30 cellular contexts compared by ENCODE assay signal in genomic region chr16:55047331-55047730, GRCh38.
"Had no signal": no experiment of that assay in that cellular context is flagged by ENCODE, and none has a peak within 500 bp of the region (broad histone marks: within the 10 kb centered on the region; RNA-seq: fewer than 3 reads in every experiment).

No MANE protein-coding gene starts in this region.

- H3K27me3 ChIP-seq: neural progenitor cell, tibial artery, upper lobe of right lung had no signal

- H3K27ac ChIP-seq: heart left ventricle, left lung, lower lobe of right lung, neural progenitor cell, neutrophil, parathyroid adenoma, suprapubic skin, thoracic aorta, tibial artery, upper lobe of right lung had no signal

- H2AFZ ChIP-seq: neural progenitor cell, parathyroid adenoma had no signal

- H3K4me2 ChIP-seq: neural progenitor cell, smooth muscle cell had no signal

- H3K4me1 ChIP-seq: heart left ventricle, left lung, lower lobe of right lung, neural progenitor cell, parathyroid adenoma, suprapubic skin, tibial artery, upper lobe of right lung had no signal

- H3K79me2 ChIP-seq: parathyroid adenoma had no signal

- H3K36me3 ChIP-seq: heart left ventricle, left lung, lower lobe of right lung, neural progenitor cell, neutrophil, suprapubic skin, thoracic aorta, tibial artery, upper lobe of right lung had no signal

- H3K9ac ChIP-seq: neural progenitor cell, parathyroid adenoma had no signal

- ATAC-seq: heart left ventricle; left colon; left lung; lower lobe of right lung; natural killer cell; right cardiac atrium; stimulated activated effector memory CD8-positive, alpha-beta T cell treated with anti-CD3 and anti-CD28 coated beads, Interleukin-12 subunit alpha, Interleukin-12 subunit beta, amount 100 ng/mL, for 72 hours; upper lobe of right lung had no signal

- DNase-seq: heart left ventricle; hypothalamus; immature natural killer cell; kidney; left colon; left lung; lower lobe of right lung; mammary epithelial cell; mesenchymal stem cell; naive B cell; natural killer cell; nephron progenitor cell; occipital lobe; right cardiac atrium; stimulated activated CD4-positive, alpha-beta T cell treated with anti-CD3 and anti-CD28 coated beads, Interleukin-12 subunit alpha, Interleukin-12 subunit beta, amount 100 ng/mL, for 4 hours; stimulated activated CD4-positive, alpha-beta T cell treated with anti-CD3 and anti-CD28 coated beads, Interleukin-15, amount 100 ng/mL, for 24 hours; stimulated activated CD4-positive, alpha-beta T cell treated with anti-CD3 and anti-CD28 coated beads, Interleukin-4, amount 100 ng/mL, for 24 hours; stimulated activated naive CD4-positive, alpha-beta T cell; trophoblast cell; upper lobe of right lung had no signal

- H3K4me3 ChIP-seq: heart left ventricle, left lung, lower lobe of right lung, neural progenitor cell, smooth muscle cell, suprapubic skin, thoracic aorta, tibial artery, upper lobe of right lung had no signal

- FAIRE-seq: islet of Langerhans, kidney, urothelium cell line had no signal

- H3K9me3 ChIP-seq: heart left ventricle, left lung, lower lobe of right lung, neutrophil, suprapubic skin, thoracic aorta, tibial artery, upper lobe of right lung had no signal
